ENCODE assay signal across 19 cellular contexts in the genomic region with DNA sequence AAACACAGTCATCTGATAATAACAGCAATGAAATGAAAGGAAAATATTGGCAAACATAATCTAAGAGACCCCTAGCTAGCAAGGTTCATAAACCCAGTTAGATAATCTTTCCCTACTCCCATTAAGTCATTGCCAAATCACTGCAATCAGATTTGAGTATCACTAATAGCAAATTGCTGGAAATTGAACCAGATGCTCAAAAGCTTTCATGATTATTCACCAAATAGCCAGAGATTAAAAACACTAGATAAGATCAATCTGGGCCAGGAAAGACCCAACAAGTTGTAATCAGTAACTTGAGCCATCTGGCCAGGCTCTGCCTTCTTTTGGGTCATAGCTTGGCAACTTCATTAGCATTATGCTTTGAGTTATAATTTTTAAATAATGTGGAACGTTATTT.
DNase-seq lines count a peak whose midpoint lies in the region; ATAC-seq and TF ChIP-seq lines count a peak whose summit lies in the region.
"Had no signal": no experiment of that assay in that cellular context is flagged by ENCODE, and none has a peak within 500 bp of the region (broad histone marks: within the 10 kb centered on the region; RNA-seq: fewer than 3 reads in every experiment).

No MANE protein-coding gene starts in this region.

- peaks cover 5% of the 10 kb centered on the region for H3K9me3 ChIP-seq in adipocyte (ENCODE audit: control insufficient read depth, low read length)
- H3K9me3 ChIP-seq in neural progenitor cell (ENCODE audit: low read depth) = peaks cover 4% of the 10 kb centered on the region
- H3K9me3 ChIP-seq: BLaER1 treated with 17β-estradiol and CSF1 and Interleukin-3, amounts not matched to agents 10 nM and 100 nM had no signal

- H3K4me1 Mint-ChIP-seq in mesothelial cell of epicardium (peaks cover 45% of the 10 kb centered on the region), neural progenitor cell (peaks cover 5% of the 10 kb centered on the region)
- H3K4me1 Mint-ChIP-seq: B cell had no signal

- H3K27ac ChIP-seq in neural progenitor cell = no peak overlapping the region
- H3K27ac ChIP-seq: BLaER1 treated with 17β-estradiol and CSF1 and Interleukin-3, amounts not matched to agents 10 nM and 100 nM; HL-60 had no signal

- TF ChIP-seq CTCF in mesothelial cell of epicardium (IDR thresholded peaks at IDR 0.05; ENCODE audit: unreplicated experiment) (no peak), neural progenitor cell (IDR thresholded peaks at IDR 0.05) (no peak)

- no peaks in the 10 kb centered on the region for H3F3A ChIP-seq in neural progenitor cell (ENCODE audit: low read depth)

- H3K9ac ChIP-seq in adipocyte (ENCODE audit: low read length) (no peak overlapping the region), neural progenitor cell (no peak overlapping the region)
- H3K9ac ChIP-seq: BLaER1 treated with 17β-estradiol and CSF1 and Interleukin-3, amounts not matched to agents 10 nM and 100 nM had no signal

- no peaks in the 10 kb centered on the region for H4K20me1 ChIP-seq in neural progenitor cell (ENCODE audit: low read depth)
- H4K20me1 ChIP-seq: BLaER1 treated with 17β-estradiol and CSF1 and Interleukin-3, amounts not matched to agents 10 nM and 100 nM had no signal

- no peaks in the 10 kb centered on the region for H3K27me3 ChIP-seq in adipocyte (replicated peaks; ENCODE audit: control insufficient read depth, insufficient read depth, low read length)
- H3K27me3 ChIP-seq in neural progenitor cell = no peaks in the 10 kb centered on the region
- H3K27me3 ChIP-seq: BLaER1 treated with 17β-estradiol and CSF1 and Interleukin-3, amounts not matched to agents 10 nM and 100 nM had no signal

- H3K27ac Mint-ChIP-seq in mesothelial cell of epicardium = peak overlapping the region; percentile 31
- no peak overlapping the region for H3K27ac Mint-ChIP-seq in neural progenitor cell
- H3K27ac Mint-ChIP-seq: B cell; CD8-positive, alpha-beta T cell; HFFc6 had no signal

- H3K4me3 Mint-ChIP-seq in mesothelial cell of epicardium = no peak overlapping the region
- no peak overlapping the region for H3K4me3 Mint-ChIP-seq in neural progenitor cell
- H3K4me3 Mint-ChIP-seq: B cell; CD8-positive, alpha-beta T cell; HFFc6 had no signal

- H3K4me1 ChIP-seq in adipocyte (ENCODE audit: control insufficient read depth, insufficient read depth, low read length) (peaks cover 24% of the 10 kb centered on the region), neural progenitor cell (no peaks in the 10 kb centered on the region)

- peaks cover 45% of the 10 kb centered on the region for H3K9me3 Mint-ChIP-seq in mesothelial cell of epicardium
- H3K9me3 Mint-ChIP-seq in neural progenitor cell = peaks cover 3% of the 10 kb centered on the region
- H3K9me3 Mint-ChIP-seq: CD8-positive, alpha-beta T cell; HFFc6 had no signal

- H3K79me2 ChIP-seq in neural progenitor cell (ENCODE audit: low read depth) = no peaks in the 10 kb centered on the region

- H3K4me2 ChIP-seq in neural progenitor cell = no peak overlapping the region
- H3K4me2 ChIP-seq: BLaER1 treated with 17β-estradiol and CSF1 and Interleukin-3, amounts not matched to agents 10 nM and 100 nM had no signal

- H3K4me3 ChIP-seq in adipocyte (ENCODE audit: low read length) (no peak overlapping the region), neural progenitor cell (no peak overlapping the region)
- H3K4me3 ChIP-seq: BLaER1 treated with 17β-estradiol and CSF1 and Interleukin-3, amounts not matched to agents 10 nM and 100 nM had no signal

- DNase-seq in EL (peak; percentile 6), adipocyte (ENCODE audit: low read depth) (peak; percentile 11), iris pigment epithelial cell (ENCODE audit: low read depth) (peak; percentile 9), mesothelial cell of epicardium (ENCODE audit: low spot score in 2 of 2, unreplicated experiment in 2 of 2) (no peak), neural progenitor cell (ENCODE audit: low spot score) (no peak)
- DNase-seq in stimulated activated naive CD4-positive, alpha-beta T cell (lab: John Stamatoyannopoulos, UW) = no peak
- DNase-seq: Calu3; CD8-positive, alpha-beta T cell; DMS53; DND-41; GDM1; GOT3; H7; HFFc6 had no signal

- H3K36me3 ChIP-seq in adipocyte (ENCODE audit: control insufficient read depth, insufficient read depth, low read length, severe bottlenecking) = no peaks in the 10 kb centered on the region
- H3K36me3 ChIP-seq in neural progenitor cell = no peaks in the 10 kb centered on the region
- H3K36me3 ChIP-seq: BLaER1 treated with 17β-estradiol and CSF1 and Interleukin-3, amounts not matched to agents 10 nM and 100 nM had no signal

- H3K27me3 Mint-ChIP-seq in mesothelial cell of epicardium (ENCODE audit: low read depth) (no peaks in the 10 kb centered on the region), neural progenitor cell (ENCODE audit: insufficient read depth, low read depth) (peaks cover 4% of the 10 kb centered on the region)
- H3K27me3 Mint-ChIP-seq: B cell had no signal

- no peak overlapping the region for H2AFZ ChIP-seq in neural progenitor cell (replicated peaks)

- no peak for ATAC-seq in GM21381 (IDR thresholded peaks at IDR 0.05; ENCODE audit: unreplicated experiment)
- ATAC-seq: CD8-positive, alpha-beta T cell; HCT116 had no signal

- H3K36me3 Mint-ChIP-seq in mesothelial cell of epicardium = peaks cover 20% of the 10 kb centered on the region
- H3K36me3 Mint-ChIP-seq in neural progenitor cell = no peaks in the 10 kb centered on the region
- H3K36me3 Mint-ChIP-seq: CD8-positive, alpha-beta T cell had no signal

Comparison
In these comparisons a context has a peak if more than half of its experiments do, and no peak if none do; other contexts are left out.
1. DNase-seq: peak in EL (single experiment), adipocyte (single experiment) and iris pigment epithelial cell (single experiment); none in mesothelial cell of epicardium (0 of 2), stimulated activated naive CD4-positive, alpha-beta T cell (0 of 6) and neural progenitor cell (single experiment).